ENCODE assay signal across 8 cellular contexts in the genomic region with DNA sequence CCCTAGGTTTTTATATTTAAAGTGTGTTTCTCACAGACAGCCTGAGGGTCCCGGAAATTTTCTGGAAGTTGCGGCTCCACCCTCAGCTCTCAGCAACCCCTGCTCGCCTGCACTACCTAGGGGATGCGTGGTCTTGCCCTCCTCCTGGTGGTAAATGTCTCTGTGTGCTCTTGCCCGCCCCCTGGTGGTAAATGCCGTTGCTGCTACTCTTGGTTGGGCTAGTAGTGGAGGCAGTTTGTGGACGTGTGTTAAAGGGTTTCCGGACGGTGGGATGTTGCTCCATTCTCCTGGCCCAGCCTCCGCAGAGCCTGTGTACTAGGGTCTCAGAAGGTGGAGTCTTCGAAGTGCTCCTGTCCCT. TPM values are rescaled to one million over a fixed set of nuclear protein-coding genes. Genes with fewer than 3 reads are reported as not detected.
A peak's percentile ranks its signal among the peaks of the same experiment; 100 is the strongest.
DNase-seq lines count a peak whose midpoint lies in the region; ATAC-seq and TF ChIP-seq lines count a peak whose summit lies in the region.

No MANE protein-coding gene starts in this region.

- peak overlapping the region; percentile 61 for H2AFZ ChIP-seq in parathyroid adenoma

- H3K9me3 ChIP-seq in BE2C = no peaks in the 10 kb centered on the region
- H3K9me3 ChIP-seq in parathyroid adenoma (ENCODE audit: control insufficient read depth, low read length) = no peaks in the 10 kb centered on the region

- peaks cover 9% of the 10 kb centered on the region for H3K4me1 Mint-ChIP-seq in type B pancreatic cell (ENCODE audit: unreplicated experiment)

- DNase-seq in BE2C (peak; percentile 85), LNCaP clone FGC (ENCODE audit: low read depth) (no peak), SK-N-DZ (ENCODE audit: low spot score) (peak; percentile 88), glomerular visceral epithelial cell (ENCODE audit: extremely low spot score) (peak; percentile 84), type B pancreatic cell (ENCODE audit: extremely low spot score, unreplicated experiment) (no peak)
- peak; percentile 87 for DNase-seq in activated naive CD4-positive, alpha-beta T cell treated with Interleukin-2 at 50 U/mL for 16 hours

- no peak overlapping the region for H3K4me3 Mint-ChIP-seq in type B pancreatic cell

- H3K4me1 ChIP-seq in BE2C = peaks cover 5% of the 10 kb centered on the region; the same call in 1 of the 2 replicates
- H3K4me1 ChIP-seq in parathyroid adenoma = no peaks in the 10 kb centered on the region

- H3K9me3 Mint-ChIP-seq in type B pancreatic cell = no peaks in the 10 kb centered on the region

- TF ChIP-seq CTCF in BE2C (IDR thresholded peaks at IDR 0.05; ENCODE audit: low read depth, low read length) (peak; percentile 99), LNCaP clone FGC (IDR thresholded peaks at IDR 0.05; ENCODE audit: control insufficient read depth, extremely low read depth, insufficient read depth) (peak; percentile 94), parathyroid adenoma (IDR thresholded peaks at IDR 0.05) (peak; percentile 84), type B pancreatic cell (conservative IDR thresholded peaks at IDR 0.05) (peak; percentile 94)

- H3K27ac Mint-ChIP-seq in type B pancreatic cell = no peak overlapping the region

- H3K27me3 ChIP-seq in BE2C (no peaks in the 10 kb centered on the region), parathyroid adenoma (ENCODE audit: control insufficient read depth, insufficient read depth, low read length) (no peaks in the 10 kb centered on the region)

- H3K4me3 ChIP-seq in BE2C (ENCODE audit: low read depth, low read length) = no peak overlapping the region
- H3K4me3 ChIP-seq in LNCaP clone FGC (ENCODE audit: low read depth, low read length) = no peak overlapping the region
- no peak overlapping the region for H3K4me3 ChIP-seq in parathyroid adenoma (ENCODE audit: low read depth, low read length)

- H3K27me3 Mint-ChIP-seq in type B pancreatic cell = peaks cover 18% of the 10 kb centered on the region

- no peak overlapping the region for H3K4me2 ChIP-seq in parathyroid adenoma (ENCODE audit: low read length)

- H3K36me3 Mint-ChIP-seq in type B pancreatic cell = no peaks in the 10 kb centered on the region

- H3K79me2 ChIP-seq in parathyroid adenoma = no peaks in the 10 kb centered on the region

- peak; percentile 58 for ATAC-seq in GM19395 (IDR thresholded peaks at IDR 0.05; ENCODE audit: unreplicated experiment)

- no peak overlapping the region for H3K27ac ChIP-seq in parathyroid adenoma

- H3K36me3 ChIP-seq in BE2C (no peaks in the 10 kb centered on the region), parathyroid adenoma (ENCODE audit: control insufficient read depth, insufficient read depth, low read length) (no peaks in the 10 kb centered on the region)

- no peak overlapping the region for H3K9ac ChIP-seq in parathyroid adenoma

RNA-seq across cellular contexts. Expression of a gene that starts 27.4 kb away (rescaled TPM):
- 41.5 TPM for polyA plus RNA-seq in BE2C (2012; ENCODE audit: insufficient read depth, insufficient read length, low read depth)
- 10.7 and 13.9 TPM in 2 replicates for polyA plus RNA-seq in SK-N-DZ (2014; cell fraction: cytosol; rRNA removed)
- 6.9 and 16.8 TPM in 2 replicates for polyA plus RNA-seq in SK-N-DZ (2014; cell fraction: nucleus; rRNA removed)
- total RNA-seq in type B pancreatic cell (ENCODE audit: low replicate concordance) = 10.4 and 10.8 TPM in 2 replicates

RNA-seq across cellular contexts. Expression of a gene that starts 29.8 kb away (rescaled TPM):
- polyA plus RNA-seq in BE2C (2012; ENCODE audit: insufficient read depth, insufficient read length, low read depth) = 54.6 TPM
- polyA plus RNA-seq in SK-N-DZ (2014; cell fraction: cytosol; rRNA removed) = 9.1 and 14.0 TPM in 2 replicates
- polyA plus RNA-seq in SK-N-DZ (2014; cell fraction: nucleus; rRNA removed) = 13.7 and 17.4 TPM in 2 replicates
- 28.7 and 29.8 TPM in 2 replicates for total RNA-seq in type B pancreatic cell (ENCODE audit: low replicate concordance)

RNA-seq across cellular contexts. Expression of a gene that starts 38.5 kb away (rescaled TPM):
- polyA plus RNA-seq in BE2C (2012; ENCODE audit: insufficient read depth, insufficient read length, low read depth) = 42.5 TPM
- 29.4 and 31.5 TPM in 2 replicates for polyA plus RNA-seq in SK-N-DZ (2014; cell fraction: cytosol; rRNA removed)
- 24.0 and 26.1 TPM in 2 replicates for polyA plus RNA-seq in SK-N-DZ (2014; cell fraction: nucleus; rRNA removed)
- total RNA-seq in type B pancreatic cell (ENCODE audit: low replicate concordance) = 10.3 and 25.1 TPM in 2 replicates

Comparison
In these comparisons a context has a peak if more than half of its experiments do, and no peak if none do; other contexts are left out.
1. DNase-seq: peak in BE2C (single experiment), SK-N-DZ (single experiment), activated naive CD4-positive, alpha-beta T cell treated with Interleukin-2 at 50 U/mL for 16 hours (single experiment) and glomerular visceral epithelial cell (single experiment); none in LNCaP clone FGC (single experiment) and type B pancreatic cell (single experiment).
2. Peak in every context shown above with its lines, with median percentiles within 50 percentile points of each other: CTCF ChIP-seq.